In genomic region chr6:149990109-149990671, GRCh38 we compare ENCODE assay signal across 8 cellular contexts. TPM values are rescaled to one million over a fixed set of nuclear protein-coding genes. Genes with fewer than 3 reads are reported as not detected.
DNase-seq lines count a peak whose midpoint lies in the region; ATAC-seq, FAIRE-seq and TF ChIP-seq lines count a peak whose summit lies in the region.

No MANE protein-coding gene starts in this region.

- ATAC-seq in right cardiac atrium = no peak
- peak; percentile 22 for ATAC-seq in left lung
- no peak for ATAC-seq in GM18861 (IDR thresholded peaks at IDR 0.05; ENCODE audit: unreplicated experiment)

- H3K36me3 Mint-ChIP-seq in activated CD4-positive, alpha-beta memory T cell treated with anti-CD3 and anti-CD28 coated beads, Interleukin-2, amount 10 ng/mL, durations not matched to agents 7 days and 5 days (ENCODE audit: low read depth) = peaks cover 15% of the 10 kb centered on the region

- H3K27ac ChIP-seq in right cardiac atrium (ENCODE audit: low read length) = no peak overlapping the region
- H3K27ac ChIP-seq in left lung = no peak overlapping the region

- peak overlapping the region; percentile 60 for H3K4me3 Mint-ChIP-seq in activated CD4-positive, alpha-beta memory T cell treated with anti-CD3 and anti-CD28 coated beads, Interleukin-2, amount 10 ng/mL, durations not matched to agents 7 days and 5 days

- H3K9me3 ChIP-seq in right cardiac atrium (ENCODE audit: control insufficient read depth, low read length) (no peaks in the 10 kb centered on the region), left lung (no peaks in the 10 kb centered on the region)

- TF ChIP-seq CTCF in left lung (IDR thresholded peaks at IDR 0.05) = no peak

- FAIRE-seq in urothelium cell line (lab: Jason Lieb, UNC) = no peak

- H3K27ac Mint-ChIP-seq in activated CD4-positive, alpha-beta memory T cell treated with anti-CD3 and anti-CD28 coated beads, Interleukin-2, amount 10 ng/mL, durations not matched to agents 7 days and 5 days = no peak overlapping the region

- no peaks in the 10 kb centered on the region for H3K36me3 ChIP-seq in left lung

- WGBS in right cardiac atrium = 2% methylated on average over 39 of the region's 39 CpGs

- DNase-seq in right cardiac atrium = no peak
- no peak for DNase-seq in cardiac septum (ENCODE audit: low spot score)
- peak; percentile 15 for DNase-seq in activated CD4-positive, alpha-beta memory T cell treated with anti-CD3 and anti-CD28 coated beads, Interleukin-2, amount 10 ng/mL, durations not matched to agents 7 days and 5 days
- DNase-seq in left lung = no peak
- DNase-seq in urothelium cell line (ENCODE audit: low spot score) = peak; percentile 20
- DNase-seq in NOMO-1 (lab: John Stamatoyannopoulos, UW; ENCODE audit: unreplicated experiment in 2 of 2) = no peak
- no peak for DNase-seq in dermis blood vessel endothelial cell

- H3K4me1 Mint-ChIP-seq in activated CD4-positive, alpha-beta memory T cell treated with anti-CD3 and anti-CD28 coated beads, Interleukin-2, amount 10 ng/mL, durations not matched to agents 7 days and 5 days = peaks cover 34% of the 10 kb centered on the region

- intact Hi-C loops in right cardiac atrium (cut with DNase I) (no loop called here), cardiac septum (cut with DNase I) (no loop called here), left lung (cut with DNase I) (no loop called here)

- peak overlapping the region; percentile 23 for H3K4me3 ChIP-seq in right cardiac atrium (ENCODE audit: low read length)
- no peak overlapping the region for H3K4me3 ChIP-seq in left lung

- CTCF ChIA-PET in activated CD4-positive, alpha-beta memory T cell treated with anti-CD3 and anti-CD28 coated beads, Interleukin-2, amount 10 ng/mL, durations not matched to agents 7 days and 5 days (lab: Charles Lee) = interaction anchor here (1.2 to 1.6 kb wide), 3 partner anchors 17 to 91 kb away, joined by 3 to 4 read pairs (median 3); no protein-coding TSS in a partner anchor

- H3K27me3 ChIP-seq in right cardiac atrium (ENCODE audit: control insufficient read depth, insufficient read depth) (peaks cover 3% of the 10 kb centered on the region), left lung (peaks cover 87 to 100% of the 10 kb centered on the region in 2 donors)

- H3K9me3 Mint-ChIP-seq in activated CD4-positive, alpha-beta memory T cell treated with anti-CD3 and anti-CD28 coated beads, Interleukin-2, amount 10 ng/mL, durations not matched to agents 7 days and 5 days = peaks cover 7% of the 10 kb centered on the region

- peaks cover 3% of the 10 kb centered on the region for H3K4me1 ChIP-seq in right cardiac atrium (ENCODE audit: control insufficient read depth, insufficient read depth, low read length)
- peaks cover 7 to 18% of the 10 kb centered on the region in 2 donors for H3K4me1 ChIP-seq in left lung

- peaks cover 91% of the 10 kb centered on the region for H3K27me3 Mint-ChIP-seq in activated CD4-positive, alpha-beta memory T cell treated with anti-CD3 and anti-CD28 coated beads, Interleukin-2, amount 10 ng/mL, durations not matched to agents 7 days and 5 days

- POLR2A ChIA-PET in activated CD4-positive, alpha-beta memory T cell treated with anti-CD3 and anti-CD28 coated beads, Interleukin-2, amount 10 ng/mL, durations not matched to agents 7 days and 5 days (lab: Charles Lee) = interaction anchor here (1.0 to 1.1 kb wide), 2 partner anchors 10 to 37 kb away, joined by 3 read pairs; no protein-coding TSS in a partner anchor

RNA-seq across cellular contexts. Expression of gene ULBP1, which starts 26.4 kb away (rescaled TPM):
- total RNA-seq in right cardiac atrium (under 1 TPM in 3 of 4 donors, not detected in 1; 0.20 to 0.22 (median 0.21) TPM), cardiac septum (0.16 TPM), left lung (1 to 10 TPM; 1.1 to 2.1 TPM), dermis blood vessel endothelial cell (0.17 and 0.23 TPM in 2 replicates)
- polyA plus RNA-seq in right cardiac atrium = 0.20 TPM
- total RNA-seq in activated CD4-positive, alpha-beta memory T cell treated with anti-CD3 and anti-CD28 coated beads, Interleukin-2, amount 10 ng/mL, durations not matched to agents 7 days and 5 days = 1 to 10 TPM; 2.1 to 2.3 TPM

RNA-seq across cellular contexts. Expression of gene RAET1L, which starts 35.1 kb away (rescaled TPM):
- not detected for total RNA-seq in right cardiac atrium
- polyA plus RNA-seq in right cardiac atrium = not detected
- total RNA-seq in cardiac septum = not detected
- not detected for total RNA-seq in activated CD4-positive, alpha-beta memory T cell treated with anti-CD3 and anti-CD28 coated beads, Interleukin-2, amount 10 ng/mL, durations not matched to agents 7 days and 5 days
- under 1 TPM in 1 of 2 donors, not detected in 1; 0.58 TPM for total RNA-seq in left lung
- not detected in 2 replicates for total RNA-seq in dermis blood vessel endothelial cell

RNA-seq across cellular contexts. Expression of gene ULBP2, which starts 48.4 kb away (rescaled TPM):
- total RNA-seq in right cardiac atrium (1 to 10 TPM in 3 of 4 donors, under 1 TPM in 1; 0.31 to 1.2 (median 1.1) TPM), cardiac septum (1.1 TPM), left lung (1 to 10 TPM; 2.2 to 3.3 TPM), dermis blood vessel endothelial cell (2.0 and 3.7 TPM in 2 replicates)
- polyA plus RNA-seq in right cardiac atrium = 1.1 TPM
- total RNA-seq in activated CD4-positive, alpha-beta memory T cell treated with anti-CD3 and anti-CD28 coated beads, Interleukin-2, amount 10 ng/mL, durations not matched to agents 7 days and 5 days = 1 to 10 TPM; 1.5 to 1.8 TPM

Comparison
In these comparisons a context has a peak if more than half of its experiments do, and no peak if none do; other contexts are left out.
1. DNase-seq: peak in activated CD4-positive, alpha-beta memory T cell treated with anti-CD3 and anti-CD28 coated beads, Interleukin-2, amount 10 ng/mL, durations not matched to agents 7 days and 5 days (single experiment) and urothelium cell line (single experiment); none in right cardiac atrium (0 of 3), cardiac septum (single experiment), left lung (0 of 2), NOMO-1 (0 of 2) and dermis blood vessel endothelial cell (single experiment).